8 cellular contexts compared by ENCODE assay signal in genomic region chr6:11808054-11808453, GRCh38.
"Had no signal": no experiment of that assay in that cellular context is flagged by ENCODE, and none has a peak within 500 bp of the region (broad histone marks: within the 10 kb centered on the region; RNA-seq: fewer than 3 reads in every experiment).

No MANE protein-coding gene starts in this region.

- H2AFZ ChIP-seq: GM23248 had no signal

- H3K9ac ChIP-seq: GM23248 had no signal

- H3K27ac ChIP-seq: GM23248, HL-60 had no signal

- DNase-seq: GM23248, GOT3, H7, HFFc6, KG1 had no signal

- H3K9me3 ChIP-seq: HAP-1 had no signal

- H3K4me3 ChIP-seq: GM23248, HAP-1 had no signal

- ATAC-seq: HCT116 had no signal

- H3K36me3 ChIP-seq: HAP-1 had no signal

- H3K4me1 ChIP-seq: HAP-1 had no signal
